22 cellular contexts compared by ENCODE assay signal in the genomic region with DNA sequence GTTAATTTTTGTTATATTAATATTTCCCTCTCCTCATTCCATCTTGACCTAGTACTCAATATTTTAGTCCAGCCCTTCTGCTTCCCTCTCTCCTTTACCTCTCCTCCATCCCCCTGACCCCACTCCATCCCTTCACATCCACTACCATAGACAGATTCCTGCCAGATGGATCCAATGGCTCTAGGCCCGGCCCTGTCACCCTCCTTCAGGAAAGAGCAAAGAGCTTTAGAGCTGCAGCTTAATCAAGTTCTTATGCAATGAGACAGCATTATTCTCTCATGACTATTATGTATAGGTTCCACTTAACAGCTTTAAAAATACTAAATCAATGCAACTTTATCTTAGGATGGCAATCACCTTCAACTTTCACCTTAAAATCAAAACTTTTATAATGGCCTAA.
DNase-seq lines count a peak whose midpoint lies in the region; ATAC-seq, FAIRE-seq and TF ChIP-seq lines count a peak whose summit lies in the region.
"Had no signal": no experiment of that assay in that cellular context is flagged by ENCODE, and none has a peak within 500 bp of the region (broad histone marks: within the 10 kb centered on the region; RNA-seq: fewer than 3 reads in every experiment).

No MANE protein-coding gene starts in this region.

- TF ChIP-seq CTCF in bronchial epithelial cell (IDR thresholded peaks at IDR 0.05; ENCODE audit: insufficient read depth, low read length, severe bottlenecking), result no peak

- H3K4me3 ChIP-seq in bronchial epithelial cell (ENCODE audit: low read depth, low read length), result no peak overlapping the region
- H3K4me3 ChIP-seq: BLaER1, SJCRH30 had no signal

- FAIRE-seq in bronchial epithelial cell (lab: Jason Lieb, UNC), result no peak
- FAIRE-seq: RCC 7860 had no signal

- no peaks in the 10 kb centered on the region for H3K36me3 ChIP-seq in bronchial epithelial cell (ENCODE audit: control insufficient read depth, insufficient read depth, low read length)
- H3K36me3 ChIP-seq: BLaER1, SJCRH30 had no signal

- DNase-seq in DMS 273 (lab: John Stamatoyannopoulos, UW; ENCODE audit: unreplicated experiment) (peak; percentile 46), DMS 273 treated with DMSO at 0.1 percent for 48 hours (lab: John Stamatoyannopoulos, UW) (no peak), NCI-H524 (lab: John Stamatoyannopoulos, UW) (peak; percentile 61 to 86), bronchial epithelial cell (ENCODE audit: low read depth) (peak; percentile 34), DMS79 (lab: John Stamatoyannopoulos, UW) (no peak)
- DNase-seq: ACHN; CD4-positive, alpha-beta T cell; COR-L47; GOT3; MV-4-11; NCI-H1105 treated with DMSO at 0.1 percent for 48 hours; NCI-H1694; NCI-H2081 treated with DMSO at 0.1 percent for 48 hours; NCI-H510A; NCI-H774; SJCRH30 had no signal

- H3K27me3 ChIP-seq in bronchial epithelial cell (ENCODE audit: control insufficient read depth, insufficient read depth, low read length), result no peaks in the 10 kb centered on the region
- H3K27me3 ChIP-seq: BLaER1, SJCRH30 had no signal

- no peak for ATAC-seq in HG03342 (IDR thresholded peaks at IDR 0.05; ENCODE audit: unreplicated experiment)
- no peak for ATAC-seq in GM18519 (IDR thresholded peaks at IDR 0.05; ENCODE audit: low FRiP score, unreplicated experiment)
- ATAC-seq in HG03095 (IDR thresholded peaks at IDR 0.05; ENCODE audit: unreplicated experiment), result no peak
- ATAC-seq: HCT116 had no signal

Comparison
In these comparisons a context has a peak if more than half of its experiments do, and no peak if none do; other contexts are left out.
1. DNase-seq: peak in DMS 273 (single experiment), NCI-H524 (2 of 2) and bronchial epithelial cell (single experiment); none in DMS 273 treated with DMSO at 0.1 percent for 48 hours (single experiment) and DMS79 (single experiment).